19 cellular contexts compared by ENCODE assay signal in genomic region chr10:3747248-3747960, GRCh38. TPM values are rescaled to one million over a fixed set of nuclear protein-coding genes. Genes with fewer than 3 reads are reported as not detected.
A peak's percentile ranks its signal among the peaks of the same experiment; 100 is the strongest.
DNase-seq lines count a peak whose midpoint lies in the region; ATAC-seq and TF ChIP-seq lines count a peak whose summit lies in the region.
"Had no signal": no experiment of that assay in that cellular context is flagged by ENCODE, and none has a peak within 500 bp of the region (broad histone marks: within the 10 kb centered on the region; RNA-seq: fewer than 3 reads in every experiment).

No MANE protein-coding gene starts in this region.

- no peaks in the 10 kb centered on the region for H3K4me1 Mint-ChIP-seq in activated naive CD4-positive, alpha-beta T cell treated with anti-CD3 and anti-CD28 coated beads, Interleukin-2, amount 50 U/mL, for 24 hours
- peaks cover 19% of the 10 kb centered on the region for H3K4me1 Mint-ChIP-seq in osteocyte (ENCODE audit: unreplicated experiment)

- H3K4me3 Mint-ChIP-seq in activated naive CD4-positive, alpha-beta T cell treated with anti-CD3 and anti-CD28 coated beads, Interleukin-2, amount 50 U/mL, for 24 hours: no peak overlapping the region
- H3K4me3 Mint-ChIP-seq in osteocyte (ENCODE audit: unreplicated experiment): no peak overlapping the region
- H3K4me3 Mint-ChIP-seq: CD4-positive, alpha-beta T cell; effector memory CD8-positive, alpha-beta T cell had no signal

- H3K27me3 ChIP-seq in left ventricle myocardium inferior (ENCODE audit: low read depth) (no peaks in the 10 kb centered on the region), vagina (no peaks in the 10 kb centered on the region)
- H3K27me3 ChIP-seq: tibial nerve had no signal

- H3K9me3 ChIP-seq in left ventricle myocardium inferior (replicated peaks) (no peaks in the 10 kb centered on the region), vagina (no peaks in the 10 kb centered on the region)
- H3K9me3 ChIP-seq: tibial nerve had no signal

- H3K4me1 ChIP-seq in left ventricle myocardium inferior (peaks cover 50% of the 10 kb centered on the region), vagina (peaks cover 25% of the 10 kb centered on the region)

- TF ChIP-seq CTCF in left ventricle myocardium inferior (IDR thresholded peaks at IDR 0.05; ENCODE audit: borderline replicate concordance) (no peak), osteocyte (IDR thresholded peaks at IDR 0.05) (no peak), vagina (IDR thresholded peaks at IDR 0.05) (no peak)

- no peaks in the 10 kb centered on the region for H3K36me3 Mint-ChIP-seq in activated naive CD4-positive, alpha-beta T cell treated with anti-CD3 and anti-CD28 coated beads, Interleukin-2, amount 50 U/mL, for 24 hours
- no peaks in the 10 kb centered on the region for H3K36me3 Mint-ChIP-seq in osteocyte (ENCODE audit: unreplicated experiment)
- H3K36me3 Mint-ChIP-seq: activated naive CD4-positive, alpha-beta T cell treated with anti-CD3 and anti-CD28 coated beads, Interleukin-2, amount 50 U/mL, for 72 hours had no signal

- no peak for TF ChIP-seq POLR2A in vagina (IDR thresholded peaks at IDR 0.05)

- no peak for DNase-seq in activated naive CD4-positive, alpha-beta T cell (lab: John Stamatoyannopoulos, UW)
- DNase-seq in left ventricle myocardium inferior (no peak), osteocyte (ENCODE audit: extremely low spot score, unreplicated experiment) (peak; percentile 69), vagina (ENCODE audit: extremely low spot score in 2 of 2) (no peak), superior temporal gyrus (ENCODE audit: extremely low spot score) (no peak), mucosa of gallbladder (ENCODE audit: low spot score) (no peak)
- DNase-seq: ACHN; activated CD4-positive, CD25-positive, alpha-beta regulatory T cell treated with anti-CD3 and anti-CD28 coated beads, Interleukin-2, amount 50 U/mL, for 72 hours; CD4-positive, alpha-beta T cell; effector memory CD8-positive, alpha-beta T cell; foreskin fibroblast; KG1; NCI-H1092; NCI-H2171 treated with DMSO at 0.1 percent for 48 hours; SHP77 had no signal

- no peaks in the 10 kb centered on the region for H3K36me3 ChIP-seq in left ventricle myocardium inferior
- no peaks in the 10 kb centered on the region for H3K36me3 ChIP-seq in vagina
- H3K36me3 ChIP-seq: tibial nerve had no signal

- intact Hi-C loops in left ventricle myocardium inferior (cut with micrococcal nuclease): no loop called here
- intact Hi-C loops in vagina (cut with DNase I): no loop called here

- H3K27ac ChIP-seq in left ventricle myocardium inferior (replicated peaks): peak overlapping the region; percentile 86
- peak overlapping the region; percentile 56 for H3K27ac ChIP-seq in vagina

- peak overlapping the region; percentile 40 for H3K4me3 ChIP-seq in left ventricle myocardium inferior
- no peak overlapping the region for H3K4me3 ChIP-seq in vagina
- H3K4me3 ChIP-seq: tibial nerve had no signal

- H3K27me3 Mint-ChIP-seq in activated naive CD4-positive, alpha-beta T cell treated with anti-CD3 and anti-CD28 coated beads, Interleukin-2, amount 50 U/mL, for 24 hours: no peaks in the 10 kb centered on the region
- H3K27me3 Mint-ChIP-seq in osteocyte (ENCODE audit: unreplicated experiment): no peaks in the 10 kb centered on the region
- H3K27me3 Mint-ChIP-seq: CD4-positive, alpha-beta T cell; effector memory CD8-positive, alpha-beta T cell had no signal

- ATAC-seq in HG03159 (IDR thresholded peaks at IDR 0.05; ENCODE audit: unreplicated experiment): no peak
- ATAC-seq: activated naive CD4-positive, alpha-beta T cell treated with anti-CD3 and anti-CD28 coated beads, Interleukin-2, amount 50 U/mL, for 72 hours; effector memory CD8-positive, alpha-beta T cell had no signal

- H3K9me3 Mint-ChIP-seq in activated naive CD4-positive, alpha-beta T cell treated with anti-CD3 and anti-CD28 coated beads, Interleukin-2, amount 50 U/mL, for 24 hours: no peaks in the 10 kb centered on the region
- H3K9me3 Mint-ChIP-seq in osteocyte (ENCODE audit: unreplicated experiment): no peaks in the 10 kb centered on the region
- H3K9me3 Mint-ChIP-seq: activated naive CD4-positive, alpha-beta T cell treated with anti-CD3 and anti-CD28 coated beads, Interleukin-2, amount 50 U/mL, for 72 hours; CD4-positive, alpha-beta T cell; effector memory CD8-positive, alpha-beta T cell had no signal

- peak overlapping the region; percentile 37 for H3K27ac Mint-ChIP-seq in activated naive CD4-positive, alpha-beta T cell treated with anti-CD3 and anti-CD28 coated beads, Interleukin-2, amount 50 U/mL, for 24 hours
- H3K27ac Mint-ChIP-seq in osteocyte (ENCODE audit: unreplicated experiment): no peak overlapping the region
- H3K27ac Mint-ChIP-seq: CD4-positive, alpha-beta T cell had no signal

RNA-seq across cellular contexts. Expression of gene KLF6, which starts 37.6 kb away (rescaled TPM):
- total RNA-seq in left ventricle myocardium inferior (43.8 TPM), osteocyte (263 and 341 TPM in 2 replicates), vagina (145 TPM), mucosa of gallbladder (165 TPM)
